ENCODE assay signal across 1 cellular context in the genomic region with DNA sequence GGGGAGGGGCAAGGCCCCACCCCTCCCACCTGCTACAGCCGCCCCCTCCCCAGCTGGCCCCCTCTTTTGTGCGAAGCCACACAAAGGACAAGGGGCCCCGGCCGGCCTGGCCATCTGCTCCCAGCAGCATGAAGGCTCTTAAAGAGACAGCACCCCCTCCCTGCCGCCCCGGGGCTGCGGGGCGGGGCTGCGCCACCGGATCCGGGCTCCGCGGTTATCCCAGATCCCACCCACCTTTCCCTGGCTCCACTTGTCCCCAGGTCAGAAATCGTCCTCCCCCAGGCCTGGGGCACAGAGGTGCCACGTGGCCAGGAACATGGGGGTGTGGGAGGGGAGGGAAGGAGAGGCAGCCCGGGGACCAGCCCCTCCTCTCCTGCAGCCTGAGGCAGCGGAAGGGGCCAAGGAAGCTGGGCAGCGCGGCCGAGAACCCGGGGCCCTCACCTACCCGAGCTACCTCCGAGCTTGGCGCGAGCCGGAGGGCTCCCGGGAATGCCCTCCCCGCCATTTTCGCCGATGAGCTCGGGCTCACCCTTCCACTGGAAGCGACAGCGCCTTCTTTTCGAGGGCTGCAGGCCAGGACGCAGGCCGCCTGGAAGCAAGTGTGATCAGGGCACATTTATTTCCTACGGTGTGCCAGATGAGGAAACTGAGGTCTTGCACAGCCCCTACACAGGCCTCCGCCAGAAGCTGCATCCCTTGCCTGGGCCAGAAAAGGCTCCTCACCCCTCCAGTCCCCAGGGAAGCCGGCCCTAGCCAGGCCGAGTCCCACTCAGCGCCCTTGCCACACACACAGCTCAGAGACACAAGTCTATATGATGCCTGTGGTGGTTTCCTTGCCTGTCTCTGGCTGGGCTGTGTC.
TF ChIP-seq lines count a peak whose summit lies in the region.

No MANE protein-coding gene starts in this region.

TF ChIP-seq in IMR-90, 13 proteins besides CTCF, POLR2A, EP300 and RAD21:
- TF ChIP-seq CEBPB (IDR thresholded peaks at IDR 0.05; ENCODE audit: low read depth, low read length), result no peak
- TF ChIP-seq BHLHE40 (IDR thresholded peaks at IDR 0.05; ENCODE audit: low read depth, low read length), result no peak
- TF ChIP-seq RFX5 (IDR thresholded peaks at IDR 0.05; ENCODE audit: low read depth, low read length), result no peak
